ENCODE assay signal across 14 cellular contexts in genomic region chr19:43119526-43119925, GRCh38. TPM values are rescaled to one million over a fixed set of nuclear protein-coding genes. Genes with fewer than 3 reads are reported as not detected.
DNase-seq lines count a peak whose midpoint lies in the region; FAIRE-seq and TF ChIP-seq lines count a peak whose summit lies in the region.
"Not testable (repeated sequence)": the region's sequence is repeated elsewhere in the genome, so short reads cannot be mapped to it uniquely, and the experiment has no call there.
"Had no signal": no experiment of that assay in that cellular context is flagged by ENCODE, and none has a peak within 500 bp of the region (broad histone marks: within the 10 kb centered on the region; RNA-seq: fewer than 3 reads in every experiment).

No MANE protein-coding gene starts in this region.

- POLR2A ChIA-PET in HEK293 (lab: Yijun Ruan, JAX); RWPE1 (lab: Yijun Ruan, JAX; ENCODE audit: low non-redundant PET): not testable (repeated sequence)

- H3K4me2 ChIP-seq in fibroblast of lung (ENCODE audit: extremely low read depth, insufficient read depth, low read length): not testable (repeated sequence)
- H3K4me2 ChIP-seq in keratinocyte (ENCODE audit: control insufficient read depth, extremely low read depth, insufficient read depth, low read depth, low read length): peak overlapping the region; percentile 65

- not testable (repeated sequence) for H3K27me3 ChIP-seq in fibroblast of lung (ENCODE audit: control insufficient read depth, insufficient read depth, low read length); keratinocyte (ENCODE audit: control insufficient read depth, extremely low read depth, insufficient read depth, low read length)

- DNase-seq in A172 (ENCODE audit: low spot score) (peak; percentile 69), EL (peak; percentile 64), M059J (ENCODE audit: low read depth) (peak; percentile 77), amniotic epithelial cell (ENCODE audit: low read depth) (peak; percentile 13), fibroblast of lung (ENCODE audit: low read depth in 2 of 2) (peak in 1 of 2 donors; percentile 5)
- DNase-seq in RWPE1 (ENCODE audit: low spot score); keratinocyte (ENCODE audit: low read depth, low spot score): not testable (repeated sequence)

- dilution Hi-C loops in keratinocyte (cut with MboI; ENCODE audit: extremely low pct_ligation_motif_present, low sequenced_read_pairs): not testable (repeated sequence)

- not testable (repeated sequence) for H2AFZ ChIP-seq in fibroblast of lung (ENCODE audit: low read length)
- peak overlapping the region; percentile 33 for H2AFZ ChIP-seq in keratinocyte (ENCODE audit: control insufficient read depth, low read length)

- not testable (repeated sequence) for H3K4me1 ChIP-seq in HEK293 (ENCODE audit: control insufficient read depth, insufficient read depth, low read length); fibroblast of lung (ENCODE audit: control insufficient read depth, extremely low read depth, insufficient read depth, low read length)
- H3K4me1 ChIP-seq in keratinocyte (ENCODE audit: control insufficient read depth, extremely low read depth, insufficient read depth, low read length): peaks cover 32% of the 10 kb centered on the region

- H3K9ac ChIP-seq in fibroblast of lung (ENCODE audit: insufficient read depth, low read length): not testable (repeated sequence)
- peak overlapping the region; percentile 28 for H3K9ac ChIP-seq in keratinocyte (ENCODE audit: control insufficient read depth, extremely low read depth, insufficient read depth, low read length)

- not testable (repeated sequence) for H3K27ac ChIP-seq in HEK293 (ENCODE audit: extremely low read depth, low read depth, low read length)
- peak overlapping the region; percentile 79 for H3K27ac ChIP-seq in RWPE1
- H3K27ac ChIP-seq in fibroblast of lung (ENCODE audit: insufficient read depth, low read length): peak overlapping the region; percentile 43
- H3K27ac ChIP-seq in keratinocyte (ENCODE audit: control insufficient read depth, insufficient read depth, low read length): peak overlapping the region; percentile 75

- not testable (repeated sequence) for H4K20me1 ChIP-seq in fibroblast of lung (ENCODE audit: control insufficient read depth, extremely low read depth, insufficient read depth, low read length); keratinocyte (ENCODE audit: control insufficient read depth, extremely low read depth, insufficient read depth, low read length)

- not testable (repeated sequence) for H3K4me3 ChIP-seq in HEK293 (ENCODE audit: low read depth, low read length); fibroblast of lung (replicated peaks in 1 of 4; ENCODE audit: control extremely low read depth in 1 of 4, insufficient read depth in 1 of 4, low read depth in 3 of 4, low read length in 4 of 4); keratinocyte (ENCODE audit: control insufficient read depth in 2 of 3, extremely low read depth in 1 of 3, insufficient read depth in 2 of 3, low read depth in 1 of 3, low read length in 3 of 3)

- FAIRE-seq in keratinocyte (lab: Jason Lieb, UNC): peak; percentile 83

- H3K9me3 ChIP-seq in HEK293 (ENCODE audit: control insufficient read depth, insufficient read depth, low read depth, low read length); fibroblast of lung (ENCODE audit: control insufficient read depth, insufficient read depth, low read depth, low read length); keratinocyte (ENCODE audit: control insufficient read depth, low read depth, low read length): not testable (repeated sequence)

- not testable (repeated sequence) for TF ChIP-seq CTCF in HEK293 (tag by site-specific recombination; IDR thresholded peaks at IDR 0.05); RWPE1 (conservative IDR thresholded peaks at IDR 0.05; ENCODE audit: low read depth); fibroblast of lung (conservative IDR thresholded peaks at IDR 0.05 in 1 of 2, IDR thresholded peaks at IDR 0.05 in 1 of 2; ENCODE audit: low read depth in 1 of 2, low read length in 2 of 2); keratinocyte (optimal IDR thresholded peaks at IDR 0.05 in 1 of 3, IDR thresholded peaks at IDR 0.05 in 1 of 3, conservative IDR thresholded peaks at IDR 0.05 in 1 of 3; ENCODE audit: extremely low read depth in 1 of 3, insufficient read depth in 2 of 3, low read length in 3 of 3)

- CTCF ChIA-PET in HEK293 (lab: Yijun Ruan, JAX): interaction anchor here (0.7 kb wide), 1 partner anchor 73 kb away, joined by 3 read pairs; no protein-coding TSS in a partner anchor
- CTCF ChIA-PET in RWPE1 (lab: Yijun Ruan, JAX): not testable (repeated sequence)

- H3K79me2 ChIP-seq in fibroblast of lung (ENCODE audit: control insufficient read depth, insufficient read depth, low read length); keratinocyte (ENCODE audit: control insufficient read depth, insufficient read depth, low read length): not testable (repeated sequence)

- not testable (repeated sequence) for H3K9me1 ChIP-seq in keratinocyte (ENCODE audit: control insufficient read depth, extremely low read depth, insufficient read depth, low read length)

- not testable (repeated sequence) for H3K36me3 ChIP-seq in HEK293 (ENCODE audit: control insufficient read depth in 2 of 2, insufficient read depth in 1 of 2, low read length in 2 of 2); fibroblast of lung (ENCODE audit: control insufficient read depth, insufficient read depth, low read length); keratinocyte (ENCODE audit: control insufficient read depth in 2 of 2, extremely low read depth in 1 of 2, insufficient read depth in 2 of 2, low read length in 2 of 2)

TF ChIP-seq in HEK293, 187 proteins besides CTCF, POLR2A, EP300 and RAD21:
- TF ChIP-seq ZNF366 (tag by site-specific recombination; conservative IDR thresholded peaks at IDR 0.05) (peak; percentile 41; the same call in 1 of the 2 replicates), ZBTB10 (tag by site-specific recombination; IDR thresholded peaks at IDR 0.05) (0 out of 2 replicates have a peak, but pooled peaks have one; percentile 28)

RNA-seq across cellular contexts. Expression of gene PSG2, which starts 37.0 kb away (rescaled TPM):
- total RNA-seq in A172 (2014; rRNA removed; shearing (Covaris generic)): 0.19 TPM in 1 of 2 replicates, not detected in the other
- 0.34 and 1.1 TPM in 2 replicates for total RNA-seq in M059J (2014; rRNA removed; shearing (Covaris generic))
- total RNA-seq in fibroblast of lung: not detected in 2 replicates
- polyA plus RNA-seq in fibroblast of lung (1.5 and 2.1 TPM in 2 replicates), keratinocyte (0.09 to 0.17 TPM (median 0.14 TPM) in 3 replicates)
- 1.1 and 1.5 TPM in 2 replicates for polyA plus RNA-seq in fibroblast of lung (2012)
- polyA minus RNA-seq in fibroblast of lung (ENCODE audit: low replicate concordance) (1.9 TPM in 1 of 2 replicates, not detected in the other), keratinocyte (not detected in 3 replicates)
- 20.8 TPM for polyA plus RNA-seq in keratinocyte (2011; ENCODE audit: low read depth)
- 0.17 and 0.50 TPM in 2 replicates for polyA plus RNA-seq in keratinocyte (2011; cell fraction: cytosol; rRNA removed)
- polyA plus RNA-seq in keratinocyte (2011; cell fraction: nucleus; rRNA removed): 0.44 and 1.2 TPM in 2 replicates
- 0.11 and 23.7 TPM in 2 replicates for polyA plus RNA-seq in keratinocyte (2012; ENCODE audit: low replicate concordance)
- not detected for polyA minus RNA-seq in keratinocyte (2011; cell fraction: cytosol; rRNA and poly(A)+ RNA removed)
- polyA minus RNA-seq in keratinocyte (2011; cell fraction: nucleus; rRNA and poly(A)+ RNA removed): 0.32 TPM in 1 of 2 replicates, not detected in the other
- total RNA-seq: CD4-positive, alpha-beta memory T cell; Daoy; HT-29; Peyer's patch; Right ventricle myocardium inferior; SJCRH30 had no signal
- polyA plus RNA-seq: CD4-positive, alpha-beta memory T cell had no signal
